Comparison of ENCODE assay signal across 11 cellular contexts in genomic region chr9:104539275-104539674, GRCh38. TPM values are rescaled to one million over a fixed set of nuclear protein-coding genes. Genes with fewer than 3 reads are reported as not detected.
"Had no signal": no experiment of that assay in that cellular context is flagged by ENCODE, and none has a peak within 500 bp of the region (broad histone marks: within the 10 kb centered on the region; RNA-seq: fewer than 3 reads in every experiment).

No MANE protein-coding gene starts in this region.

- H3K4me3 ChIP-seq: GM23338, HAP-1 had no signal

- H3K36me3 ChIP-seq: HAP-1 had no signal

- H3K4me2 ChIP-seq: GM23338, KMS-11 had no signal

- FAIRE-seq: H1 had no signal

- H3K9me3 ChIP-seq: HAP-1 had no signal

- H3K9ac ChIP-seq: KMS-11 had no signal

- DNase-seq: H7, HFFc6, IMR-90, KBM-7 had no signal

- H3K27ac ChIP-seq: HL-60, KMS-11 had no signal

- H3K4me1 ChIP-seq: HAP-1 had no signal

- H2AFZ ChIP-seq: GM23338 had no signal

- ATAC-seq: GM23338, HCT116 had no signal

RNA-seq across cellular contexts. Expression of gene OR13C3, which starts 2.6 kb away (rescaled TPM):
- total RNA-seq: GM23338, H1, H7, HFFc6, HT1080, IMR-90 had no signal
- polyA plus RNA-seq: GM23338, H1, IMR-90 had no signal

RNA-seq across cellular contexts. Expression of gene OR13C4, which starts 12.3 kb away (rescaled TPM):
- total RNA-seq: GM23338, H1, H7, HFFc6, HT1080, IMR-90 had no signal
- polyA plus RNA-seq: GM23338, H1, IMR-90 had no signal

RNA-seq across cellular contexts. Expression of gene OR13C8, which starts 29.7 kb away (rescaled TPM):
- total RNA-seq: GM23338, H1, H7, HFFc6, HT1080, IMR-90 had no signal
- polyA plus RNA-seq: GM23338, H1, IMR-90 had no signal

RNA-seq across cellular contexts. Expression of gene OR13F1, which starts 35.2 kb away (rescaled TPM):
- total RNA-seq: GM23338, H1, H7, HFFc6, HT1080, IMR-90 had no signal
- polyA plus RNA-seq: GM23338, H1, IMR-90 had no signal

RNA-seq across cellular contexts. Expression of gene OR13C5, which starts 59.9 kb away (rescaled TPM):
- total RNA-seq: GM23338, H1, H7, HFFc6, HT1080, IMR-90 had no signal
- polyA plus RNA-seq: GM23338, H1, IMR-90 had no signal
